10 cellular contexts compared by ENCODE assay signal in the genomic region with DNA sequence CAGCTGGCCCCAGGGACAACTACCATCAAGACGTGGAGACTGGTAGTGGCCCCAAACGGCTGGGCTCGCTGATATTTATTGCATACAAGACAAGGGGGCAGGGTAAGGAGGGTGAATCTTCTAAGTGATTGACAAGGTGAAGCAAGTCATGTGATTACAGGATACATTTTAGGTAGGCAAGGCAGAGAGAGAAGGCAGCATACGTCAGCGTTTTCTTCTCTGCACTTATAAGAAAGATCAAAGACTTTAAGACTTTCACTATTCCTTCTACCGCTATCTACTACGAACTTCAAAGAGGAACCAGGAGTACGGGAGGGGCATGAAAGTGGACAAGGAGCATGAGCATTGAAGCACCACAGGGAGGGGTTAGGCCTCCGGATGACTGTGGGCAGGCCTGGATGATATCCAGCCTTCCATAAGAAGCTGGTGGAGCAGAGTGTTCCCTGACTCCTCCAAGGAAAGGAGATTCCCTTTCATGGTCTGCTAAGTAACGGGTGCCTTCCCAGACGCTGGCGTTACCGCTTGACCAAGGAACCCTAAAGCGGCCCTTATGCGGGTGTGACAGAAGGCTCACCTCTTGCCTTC. TPM values are rescaled to one million over a fixed set of nuclear protein-coding genes. Genes with fewer than 3 reads are reported as not detected.
"Had no signal": no experiment of that assay in that cellular context is flagged by ENCODE, and none has a peak within 500 bp of the region (broad histone marks: within the 10 kb centered on the region; RNA-seq: fewer than 3 reads in every experiment).

No MANE protein-coding gene starts in this region.

RNA-seq across cellular contexts. Expression of gene CCDC27, which starts 3.8 kb away (rescaled TPM):
- total RNA-seq: activated CD8-positive, alpha-beta memory T cell treated with anti-CD3 and anti-CD28 coated beads for 36 hours; cerebellum; esophagus squamous epithelium; foreskin keratinocyte; left colon; lung; mucosa of descending colon; right atrium auricular region; RPMI7951; subcutaneous adipose tissue had no signal
- polyA plus RNA-seq: foreskin keratinocyte, lung had no signal

RNA-seq across cellular contexts. Expression of gene SMIM1, which starts 24.1 kb away (rescaled TPM):
- total RNA-seq: RPMI7951 had no signal
